Comparison of ENCODE assay signal across 8 cellular contexts in the genomic region with DNA sequence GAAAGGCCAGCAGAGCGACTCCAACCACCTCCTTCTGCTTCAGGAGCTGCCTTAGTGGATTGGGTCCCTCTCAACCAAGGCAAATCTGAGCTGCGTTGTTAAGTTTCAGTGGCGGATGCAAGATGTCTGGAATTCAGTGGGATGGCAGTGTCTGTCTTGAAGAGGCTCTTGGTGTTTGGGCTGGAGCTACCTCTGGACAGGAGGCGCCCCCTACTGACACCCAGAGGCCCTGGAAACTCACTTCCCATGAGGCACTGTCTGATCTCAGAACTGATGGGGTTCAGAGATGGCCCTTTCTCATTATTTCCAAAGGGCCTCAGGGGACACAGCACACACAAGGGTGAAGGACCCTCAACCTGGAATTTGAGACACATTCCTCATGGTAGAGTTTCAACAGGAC. TPM values are rescaled to one million over a fixed set of nuclear protein-coding genes. Genes with fewer than 3 reads are reported as not detected.
A peak's percentile ranks its signal among the peaks of the same experiment; 100 is the strongest.
DNase-seq lines count a peak whose midpoint lies in the region; ATAC-seq and TF ChIP-seq lines count a peak whose summit lies in the region.

No MANE protein-coding gene starts in this region.

- POLR2A ChIA-PET in WTC11 (lab: Charles Lee), result no interaction called here

- H3K4me3 ChIP-seq in MM.1S (ENCODE audit: low read length) (no peak overlapping the region), cardiac fibroblast (replicated peaks in 1 of 2; ENCODE audit: low read depth in 2 of 2, low read length in 2 of 2) (no peak overlapping the region)

- no peaks in the 10 kb centered on the region for H3F3A ChIP-seq in MM.1S (ENCODE audit: insufficient read depth, low read length)

- no peak overlapping the region for H3K9ac ChIP-seq in MM.1S (ENCODE audit: low read length)

- no peak overlapping the region for H3K27ac ChIP-seq in MM.1S (ENCODE audit: low read length)

- H3K4me1 Mint-ChIP-seq in WTC11, result peaks cover 16% of the 10 kb centered on the region

- no peak overlapping the region for H2AFZ ChIP-seq in MM.1S (ENCODE audit: low read length)

- H3K27me3 ChIP-seq in MM.1S (replicated peaks; ENCODE audit: insufficient read depth, low read length), result no peaks in the 10 kb centered on the region

- no peaks in the 10 kb centered on the region for H3K4me1 ChIP-seq in MM.1S (ENCODE audit: low read length)

- no peaks in the 10 kb centered on the region for H3K9me3 Mint-ChIP-seq in WTC11

- no peaks in the 10 kb centered on the region for H3K79me2 ChIP-seq in MM.1S (ENCODE audit: low read length)

- H3K4me3 Mint-ChIP-seq in WTC11, result no peak overlapping the region

- no peaks in the 10 kb centered on the region for H3K27me3 Mint-ChIP-seq in WTC11 (ENCODE audit: low read depth)

- CTCF ChIA-PET in WTC11 (lab: Charles Lee), result interaction anchor here (0.6 to 2.2 kb wide), 39 partner anchors 9 to 303 kb away, joined by 3 to 27 read pairs (median 5); partner anchors contain the start of genes NMB, SEC11A and WDR73

- H3K36me3 ChIP-seq in MM.1S (replicated peaks; ENCODE audit: insufficient read depth, low read length), result no peaks in the 10 kb centered on the region

- no peaks in the 10 kb centered on the region for H3K36me3 Mint-ChIP-seq in WTC11

- no peak overlapping the region for H3K27ac Mint-ChIP-seq in WTC11

- H3K9me2 ChIP-seq in MM.1S (replicated peaks; ENCODE audit: insufficient read depth, low read length), result no peaks in the 10 kb centered on the region

- no peak overlapping the region for H3K4me2 ChIP-seq in MM.1S (ENCODE audit: low read depth, low read length)

- no peaks in the 10 kb centered on the region for H4K20me1 ChIP-seq in MM.1S (ENCODE audit: insufficient read depth, low read length)

- peak; percentile 66 for TF ChIP-seq CTCF in MM.1S (IDR thresholded peaks at IDR 0.05; ENCODE audit: low read length)
- peak; percentile 50; the same call in 1 of the 2 replicates for TF ChIP-seq CTCF in WTC11 (IDR thresholded peaks at IDR 0.05)
- peak; percentile 70 for TF ChIP-seq CTCF in cardiac fibroblast (IDR thresholded peaks at IDR 0.05; ENCODE audit: low read depth, low read length)

- H3K9me3 ChIP-seq in MM.1S (replicated peaks; ENCODE audit: insufficient read depth, low read length), result no peaks in the 10 kb centered on the region

- ATAC-seq in WTC11, result peak; percentile 94
- peak; percentile 91 for ATAC-seq in left lobe of liver
- ATAC-seq in HG02938 (IDR thresholded peaks at IDR 0.05; ENCODE audit: unreplicated experiment), result no peak
- no peak for ATAC-seq in GM18907 (IDR thresholded peaks at IDR 0.05; ENCODE audit: unreplicated experiment)

- DNase-seq in GM04503 (ENCODE audit: low read depth), result peak; percentile 5
- DNase-seq in MM.1S, result peak; percentile 43
- peak; percentile 80 for DNase-seq in WTC11 (ENCODE audit: low spot score)
- peak; percentile 61 to 69 for DNase-seq in cardiac fibroblast (ENCODE audit: low read depth in 2 of 2)
- peak; percentile 76 for DNase-seq in left lobe of liver (ENCODE audit: low spot score)
- peak; percentile 63 for DNase-seq in stimulated activated CD4-positive, alpha-beta T cell treated with anti-CD3 and anti-CD28 coated beads, Interleukin-4, amount 100 ng/mL, for 24 hours

TF ChIP-seq in WTC11, 78 proteins besides CTCF, POLR2A, EP300 and RAD21:
- no peak for TF ChIP-seq ZNF219 (CRISPR knock-in tag; IDR thresholded peaks at IDR 0.05; ENCODE audit: borderline replicate concordance)
- no peak for TF ChIP-seq ZNF423 (CRISPR knock-in tag; IDR thresholded peaks at IDR 0.05)
- no peak for TF ChIP-seq NR2C2 (CRISPR knock-in tag; IDR thresholded peaks at IDR 0.05)
- TF ChIP-seq KAT7 (CRISPR knock-in tag; IDR thresholded peaks at IDR 0.05; ENCODE audit: borderline replicate concordance), result no peak
- no peak for TF ChIP-seq TCF7 (CRISPR knock-in tag; IDR thresholded peaks at IDR 0.05; ENCODE audit: low read depth)
- TF ChIP-seq ZNF263 (CRISPR knock-in tag; IDR thresholded peaks at IDR 0.05; ENCODE audit: low read depth), result no peak
- TF ChIP-seq ESRRA (CRISPR knock-in tag; IDR thresholded peaks at IDR 0.05; ENCODE audit: borderline replicate concordance), result no peak
- TF ChIP-seq, protein P1, sequence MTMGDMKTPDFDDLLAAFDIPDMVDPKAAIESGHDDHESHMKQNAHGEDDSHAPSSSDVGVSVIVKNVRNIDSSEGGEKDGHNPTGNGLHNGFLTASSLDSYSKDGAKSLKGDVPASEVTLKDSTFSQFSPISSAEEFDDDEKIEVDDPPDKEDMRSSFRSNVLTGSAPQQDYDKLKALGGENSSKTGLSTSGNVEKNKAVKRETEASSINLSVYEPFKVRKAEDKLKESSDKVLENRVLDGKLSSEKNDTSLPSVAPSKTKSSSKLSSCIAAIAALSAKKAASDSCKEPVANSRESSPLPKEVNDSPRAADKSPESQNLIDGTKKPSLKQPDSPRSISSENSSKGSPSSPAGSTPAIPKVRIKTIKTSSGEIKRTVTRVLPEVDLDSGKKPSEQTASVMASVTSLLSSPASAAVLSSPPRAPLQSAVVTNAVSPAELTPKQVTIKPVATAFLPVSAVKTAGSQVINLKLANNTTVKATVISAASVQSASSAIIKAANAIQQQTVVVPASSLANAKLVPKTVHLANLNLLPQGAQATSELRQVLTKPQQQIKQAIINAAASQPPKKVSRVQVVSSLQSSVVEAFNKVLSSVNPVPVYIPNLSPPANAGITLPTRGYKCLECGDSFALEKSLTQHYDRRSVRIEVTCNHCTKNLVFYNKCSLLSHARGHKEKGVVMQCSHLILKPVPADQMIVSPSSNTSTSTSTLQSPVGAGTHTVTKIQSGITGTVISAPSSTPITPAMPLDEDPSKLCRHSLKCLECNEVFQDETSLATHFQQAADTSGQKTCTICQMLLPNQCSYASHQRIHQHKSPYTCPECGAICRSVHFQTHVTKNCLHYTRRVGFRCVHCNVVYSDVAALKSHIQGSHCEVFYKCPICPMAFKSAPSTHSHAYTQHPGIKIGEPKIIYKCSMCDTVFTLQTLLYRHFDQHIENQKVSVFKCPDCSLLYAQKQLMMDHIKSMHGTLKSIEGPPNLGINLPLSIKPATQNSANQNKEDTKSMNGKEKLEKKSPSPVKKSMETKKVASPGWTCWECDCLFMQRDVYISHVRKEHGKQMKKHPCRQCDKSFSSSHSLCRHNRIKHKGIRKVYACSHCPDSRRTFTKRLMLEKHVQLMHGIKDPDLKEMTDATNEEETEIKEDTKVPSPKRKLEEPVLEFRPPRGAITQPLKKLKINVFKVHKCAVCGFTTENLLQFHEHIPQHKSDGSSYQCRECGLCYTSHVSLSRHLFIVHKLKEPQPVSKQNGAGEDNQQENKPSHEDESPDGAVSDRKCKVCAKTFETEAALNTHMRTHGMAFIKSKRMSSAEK (CRISPR knock-in tag; IDR thresholded peaks at IDR 0.05; ENCODE audit: borderline replicate concordance), result no peak
- no peak for TF ChIP-seq IRF2 (CRISPR knock-in tag; IDR thresholded peaks at IDR 0.05; ENCODE audit: borderline replicate concordance, low read depth)

RNA-seq across cellular contexts. Expression of gene SLC28A1, which starts 6.0 kb away (rescaled TPM):
- total RNA-seq in WTC11 (2021), result 0.14 to 0.16 TPM in 2 of 3 replicates, not detected in the other
- 64.6 TPM for total RNA-seq in left lobe of liver

Comparison
In these comparisons a context has a peak if more than half of its experiments do, and no peak if none do; other contexts are left out.
1. DNase-seq: peak in every context shown above with its lines; median percentile 80 in WTC11; 76 in left lobe of liver; 65 in cardiac fibroblast; 63 in stimulated activated CD4-positive, alpha-beta T cell treated with anti-CD3 and anti-CD28 coated beads, Interleukin-4, amount 100 ng/mL, for 24 hours; 43 in MM.1S; 5 in GM04503.
2. ATAC-seq: peak in WTC11 (single experiment) and left lobe of liver (single experiment); none in HG02938 (single experiment) and GM18907 (single experiment).
3. RNA of gene SLC28A1, which starts 6.0 kb away (total RNA-seq): 64.6 TPM in left lobe of liver (single experiment); 0.14 to 0.16 TPM in WTC11; every median in the first group is over 10 times any median in the second.
4. Peak in every context shown above with its lines, with median percentiles within 50 percentile points of each other: CTCF ChIP-seq.